Comparison of ENCODE assay signal across 13 cellular contexts in the genomic region with DNA sequence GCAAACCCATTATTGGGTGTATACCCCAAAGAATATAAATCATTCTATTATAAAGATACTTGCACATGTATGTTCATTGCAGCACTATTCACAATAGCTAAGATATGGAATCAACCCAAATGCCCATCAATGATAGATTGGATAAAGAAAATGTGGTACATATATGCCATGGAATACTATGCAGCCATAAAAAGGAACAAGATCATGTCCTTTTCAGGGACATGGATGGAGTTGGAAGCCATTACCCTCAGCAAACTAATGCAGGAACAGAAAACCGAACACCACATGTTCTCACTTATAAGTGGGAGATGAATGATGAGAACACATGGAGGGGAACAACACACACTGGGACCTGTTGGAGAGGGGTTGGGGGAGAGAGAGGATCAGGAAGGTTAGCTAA. TPM values are rescaled to one million over a fixed set of nuclear protein-coding genes. Genes with fewer than 3 reads are reported as not detected.
DNase-seq lines count a peak whose midpoint lies in the region; ATAC-seq and TF ChIP-seq lines count a peak whose summit lies in the region.
"Not testable (repeated sequence)": the region's sequence is repeated elsewhere in the genome, so short reads cannot be mapped to it uniquely, and the experiment has no call there.
"Had no signal": no experiment of that assay in that cellular context is flagged by ENCODE, and none has a peak within 500 bp of the region (broad histone marks: within the 10 kb centered on the region; RNA-seq: fewer than 3 reads in every experiment).

No MANE protein-coding gene starts in this region.

- intact Hi-C loops in CD4-positive, alpha-beta memory T cell (cut with micrococcal nuclease); activated CD4-positive, alpha-beta T cell treated with anti-CD3 and anti-CD28 coated beads, Interleukin-2, amount 10 ng/mL, durations not matched to agents 24 days and 14 days (cut with micrococcal nuclease); activated T-helper 2 cell treated with anti-CD3 and anti-CD28 coated beads, Interferon-gamma antibody, Interleukin-2, Interleukin-4, amounts not matched to agents 10 μg/mL and 5 μg/mL and 100 μg/mL, durations not matched to agents 14 hours and 24 hours and 36 hours (cut with micrococcal nuclease): not testable (repeated sequence)

- not testable (repeated sequence) for DNase-seq in CD4-positive, alpha-beta memory T cell; activated CD4-positive, alpha-beta T cell treated with anti-CD3 and anti-CD28 coated beads, Interleukin-2, amount 10 ng/mL, durations not matched to agents 24 days and 14 days; activated T-cell treated with anti-CD3 and anti-CD28 coated beads, Interleukin-2, amount 50 U/mL, for 24 hours; activated T-helper 2 cell treated with anti-CD3 and anti-CD28 coated beads, Interferon-gamma antibody, Interleukin-2, Interleukin-4, amounts not matched to agents 10 μg/mL and 5 μg/mL and 100 μg/mL, durations not matched to agents 14 hours and 24 hours and 36 hours (ENCODE audit: low spot score); activated naive CD8-positive, alpha-beta T cell treated with anti-CD3 and anti-CD28 coated beads, Interleukin-2, amount 10 ng/mL, durations not matched to agents 7 days and 5 days; naive thymus-derived CD8-positive, alpha-beta T cell

- peaks cover 94% of the 10 kb centered on the region for H3K4me1 ChIP-seq in CD4-positive, alpha-beta memory T cell (ENCODE audit: insufficient read depth, low read length)
- not testable (repeated sequence) for H3K4me1 ChIP-seq in HEK293 (ENCODE audit: control insufficient read depth, insufficient read depth, low read length)

- not testable (repeated sequence) for H3K9me3 ChIP-seq in CD4-positive, alpha-beta memory T cell (ENCODE audit: control insufficient read depth in 1 of 2, low read length in 2 of 2); HEK293 (ENCODE audit: control insufficient read depth, insufficient read depth, low read depth, low read length)

- POLR2A ChIA-PET in CD4-positive, alpha-beta memory T cell (lab: Charles Lee; ENCODE audit: partially characterized antibody), result interaction anchor here (1.1 to 24.0 kb wide), 5 partner anchors 10 to 66 kb away, joined by 3 to 639 read pairs (median 5); a partner anchor contains a TSS
- POLR2A ChIA-PET in HEK293 (lab: Yijun Ruan, JAX), result not testable (repeated sequence)
- POLR2A ChIA-PET in activated naive CD8-positive, alpha-beta T cell treated with anti-CD3 and anti-CD28 coated beads, Interleukin-2, amount 10 ng/mL, durations not matched to agents 7 days and 5 days (lab: Charles Lee), result interaction anchor here (0.8 kb wide), 1 partner anchor 9 kb away, joined by 3 read pairs; no protein-coding TSS in a partner anchor
- POLR2A ChIA-PET in naive thymus-derived CD8-positive, alpha-beta T cell (lab: Charles Lee), result interaction anchor here (0.6 to 7.0 kb wide), 6 partner anchors 10 to 84 kb away, joined by 3 to 42 read pairs (median 5); a partner anchor contains a TSS

- H3K4me1 Mint-ChIP-seq in CD4-positive, alpha-beta memory T cell, result peaks cover 79 to 100% (median 87%) of the 10 kb centered on the region in 4 donors
- H3K4me1 Mint-ChIP-seq in activated CD4-positive, alpha-beta T cell treated with anti-CD3 and anti-CD28 coated beads, Interleukin-2, amount 10 ng/mL, durations not matched to agents 24 days and 14 days, result peaks cover 75% of the 10 kb centered on the region
- peaks cover 97% of the 10 kb centered on the region for H3K4me1 Mint-ChIP-seq in activated T-cell treated with anti-CD3 and anti-CD28 coated beads, Interleukin-2, amount 50 U/mL, for 24 hours (ENCODE audit: low read depth)
- peaks cover 79% of the 10 kb centered on the region for H3K4me1 Mint-ChIP-seq in activated T-helper 2 cell treated with anti-CD3 and anti-CD28 coated beads, Interferon-gamma antibody, Interleukin-2, Interleukin-4, amounts not matched to agents 10 μg/mL and 5 μg/mL and 100 μg/mL, durations not matched to agents 14 hours and 24 hours and 36 hours (ENCODE audit: low read depth)
- H3K4me1 Mint-ChIP-seq in activated naive CD8-positive, alpha-beta T cell treated with anti-CD3 and anti-CD28 coated beads, Interleukin-2, amount 10 ng/mL, durations not matched to agents 7 days and 5 days, result peaks cover 69% of the 10 kb centered on the region
- peaks cover 57 to 96% (median 92%) of the 10 kb centered on the region in 4 donors for H3K4me1 Mint-ChIP-seq in naive thymus-derived CD8-positive, alpha-beta T cell

- ATAC-seq in activated naive CD8-positive, alpha-beta T cell treated with anti-CD3 and anti-CD28 coated beads, Interleukin-2, amount 10 ng/mL, durations not matched to agents 7 days and 5 days (ENCODE audit: low read depth); naive thymus-derived CD8-positive, alpha-beta T cell: not testable (repeated sequence)

- CTCF ChIA-PET in CD4-positive, alpha-beta memory T cell (lab: Charles Lee; ENCODE audit: partially characterized antibody), result interaction anchor here (1.3 to 5.5 kb wide), 3 partner anchors 13 to 18 kb away, joined by 3 to 35 read pairs (median 7); a partner anchor contains a TSS
- CTCF ChIA-PET in HEK293 (lab: Yijun Ruan, JAX), result interaction anchor here (0.7 kb wide), 1 partner anchor 43 kb away, joined by 3 read pairs; no protein-coding TSS in a partner anchor

- not testable (repeated sequence) for H3K4me3 ChIP-seq in CD4-positive, alpha-beta memory T cell (ENCODE audit: low read length in 2 of 2); HEK293 (ENCODE audit: low read depth, low read length)

- H3K4me3 Mint-ChIP-seq in CD4-positive, alpha-beta memory T cell, result peak overlapping the region in 5 of 8 donors; percentile 29 to 66 (median 43)
- not testable (repeated sequence) for H3K4me3 Mint-ChIP-seq in activated CD4-positive, alpha-beta T cell treated with anti-CD3 and anti-CD28 coated beads, Interleukin-2, amount 10 ng/mL, durations not matched to agents 24 days and 14 days; activated T-cell treated with anti-CD3 and anti-CD28 coated beads, Interleukin-2, amount 50 U/mL, for 24 hours; activated T-helper 2 cell treated with anti-CD3 and anti-CD28 coated beads, Interferon-gamma antibody, Interleukin-2, Interleukin-4, amounts not matched to agents 10 μg/mL and 5 μg/mL and 100 μg/mL, durations not matched to agents 14 hours and 24 hours and 36 hours (ENCODE audit: low read depth); activated naive CD8-positive, alpha-beta T cell treated with anti-CD3 and anti-CD28 coated beads, Interleukin-2, amount 10 ng/mL, durations not matched to agents 7 days and 5 days
- peak overlapping the region in 6 of 10 donors; percentile 4 to 49 (median 34) for H3K4me3 Mint-ChIP-seq in naive thymus-derived CD8-positive, alpha-beta T cell

- H3K27ac ChIP-seq in CD4-positive, alpha-beta memory T cell (ENCODE audit: low read depth, low read length); HEK293 (ENCODE audit: extremely low read depth, low read depth, low read length): not testable (repeated sequence)

- H3K27ac Mint-ChIP-seq in CD4-positive, alpha-beta memory T cell, result peak overlapping the region in 6 of 7 donors; percentile 5 to 96 (median 70)
- H3K27ac Mint-ChIP-seq in activated CD4-positive, alpha-beta T cell treated with anti-CD3 and anti-CD28 coated beads, Interleukin-2, amount 10 ng/mL, durations not matched to agents 24 days and 14 days, result peak overlapping the region; percentile 45
- H3K27ac Mint-ChIP-seq in activated T-cell treated with anti-CD3 and anti-CD28 coated beads, Interleukin-2, amount 50 U/mL, for 24 hours, result peak overlapping the region; percentile 63
- H3K27ac Mint-ChIP-seq in activated T-helper 2 cell treated with anti-CD3 and anti-CD28 coated beads, Interferon-gamma antibody, Interleukin-2, Interleukin-4, amounts not matched to agents 10 μg/mL and 5 μg/mL and 100 μg/mL, durations not matched to agents 14 hours and 24 hours and 36 hours, result peak overlapping the region; percentile 21
- peak overlapping the region; percentile 6 for H3K27ac Mint-ChIP-seq in activated naive CD8-positive, alpha-beta T cell treated with anti-CD3 and anti-CD28 coated beads, Interleukin-2, amount 10 ng/mL, durations not matched to agents 7 days and 5 days
- peak overlapping the region in 7 of 10 donors; percentile 21 to 97 (median 50) for H3K27ac Mint-ChIP-seq in naive thymus-derived CD8-positive, alpha-beta T cell

- H3K27me3 Mint-ChIP-seq in CD4-positive, alpha-beta memory T cell; activated CD4-positive, alpha-beta T cell treated with anti-CD3 and anti-CD28 coated beads, Interleukin-2, amount 10 ng/mL, durations not matched to agents 24 days and 14 days; activated T-cell treated with anti-CD3 and anti-CD28 coated beads, Interleukin-2, amount 50 U/mL, for 24 hours; activated T-helper 2 cell treated with anti-CD3 and anti-CD28 coated beads, Interferon-gamma antibody, Interleukin-2, Interleukin-4, amounts not matched to agents 10 μg/mL and 5 μg/mL and 100 μg/mL, durations not matched to agents 14 hours and 24 hours and 36 hours (ENCODE audit: low read depth); activated naive CD8-positive, alpha-beta T cell treated with anti-CD3 and anti-CD28 coated beads, Interleukin-2, amount 10 ng/mL, durations not matched to agents 7 days and 5 days; naive thymus-derived CD8-positive, alpha-beta T cell: not testable (repeated sequence)

- not testable (repeated sequence) for H3K27me3 ChIP-seq in CD4-positive, alpha-beta memory T cell (ENCODE audit: insufficient read depth, low read length)

- H3K36me3 Mint-ChIP-seq in CD4-positive, alpha-beta memory T cell, result peaks cover 40 to 49% of the 10 kb centered on the region in 2 donors
- H3K36me3 Mint-ChIP-seq in activated CD4-positive, alpha-beta T cell treated with anti-CD3 and anti-CD28 coated beads, Interleukin-2, amount 10 ng/mL, durations not matched to agents 24 days and 14 days (ENCODE audit: low read depth), result peaks cover 67% of the 10 kb centered on the region
- peaks cover 39% of the 10 kb centered on the region for H3K36me3 Mint-ChIP-seq in activated T-cell treated with anti-CD3 and anti-CD28 coated beads, Interleukin-2, amount 50 U/mL, for 24 hours (ENCODE audit: low read depth)
- H3K36me3 Mint-ChIP-seq in activated T-helper 2 cell treated with anti-CD3 and anti-CD28 coated beads, Interferon-gamma antibody, Interleukin-2, Interleukin-4, amounts not matched to agents 10 μg/mL and 5 μg/mL and 100 μg/mL, durations not matched to agents 14 hours and 24 hours and 36 hours (ENCODE audit: low read depth), result peaks cover 85% of the 10 kb centered on the region
- peaks cover 65% of the 10 kb centered on the region for H3K36me3 Mint-ChIP-seq in activated naive CD8-positive, alpha-beta T cell treated with anti-CD3 and anti-CD28 coated beads, Interleukin-2, amount 10 ng/mL, durations not matched to agents 7 days and 5 days
- H3K36me3 Mint-ChIP-seq in naive thymus-derived CD8-positive, alpha-beta T cell, result peaks cover 22 to 52% (median 43%) of the 10 kb centered on the region in 3 donors

- H3K9me3 Mint-ChIP-seq in CD4-positive, alpha-beta memory T cell, result peaks cover 0 to 20% (median 8%) of the 10 kb centered on the region in 8 donors
- H3K9me3 Mint-ChIP-seq in activated CD4-positive, alpha-beta T cell treated with anti-CD3 and anti-CD28 coated beads, Interleukin-2, amount 10 ng/mL, durations not matched to agents 24 days and 14 days, result peaks cover 17% of the 10 kb centered on the region
- H3K9me3 Mint-ChIP-seq in activated T-cell treated with anti-CD3 and anti-CD28 coated beads, Interleukin-2, amount 50 U/mL, for 24 hours, result peaks cover 15% of the 10 kb centered on the region
- H3K9me3 Mint-ChIP-seq in activated T-helper 2 cell treated with anti-CD3 and anti-CD28 coated beads, Interferon-gamma antibody, Interleukin-2, Interleukin-4, amounts not matched to agents 10 μg/mL and 5 μg/mL and 100 μg/mL, durations not matched to agents 14 hours and 24 hours and 36 hours, result peaks cover 26% of the 10 kb centered on the region
- peaks cover 14% of the 10 kb centered on the region for H3K9me3 Mint-ChIP-seq in activated naive CD8-positive, alpha-beta T cell treated with anti-CD3 and anti-CD28 coated beads, Interleukin-2, amount 10 ng/mL, durations not matched to agents 7 days and 5 days
- H3K9me3 Mint-ChIP-seq in naive thymus-derived CD8-positive, alpha-beta T cell, result peaks cover 0 to 21% (median 10%) of the 10 kb centered on the region in 9 donors

- not testable (repeated sequence) for TF ChIP-seq CTCF in HEK293 (tag by site-specific recombination; IDR thresholded peaks at IDR 0.05)

- H3K36me3 ChIP-seq in CD4-positive, alpha-beta memory T cell (ENCODE audit: insufficient read depth, low read length); HEK293 (ENCODE audit: control insufficient read depth in 2 of 2, insufficient read depth in 1 of 2, low read length in 2 of 2): not testable (repeated sequence)

RNA-seq across cellular contexts. Expression of a gene that starts 16.1 kb away (rescaled TPM):
- total RNA-seq in CD4-positive, alpha-beta memory T cell, result 10 to 100 TPM; 97.5 to 98.9 TPM
- 10 to 100 TPM; 15.9 to 33.6 TPM for polyA plus RNA-seq in CD4-positive, alpha-beta memory T cell
- total RNA-seq in activated CD4-positive, alpha-beta T cell treated with anti-CD3 and anti-CD28 coated beads, Interleukin-2, amount 10 ng/mL, durations not matched to agents 24 days and 14 days, result 17.3 and 17.7 TPM in 2 replicates
- 14.1 and 14.9 TPM in 2 replicates for total RNA-seq in activated T-helper 2 cell treated with anti-CD3 and anti-CD28 coated beads, Interferon-gamma antibody, Interleukin-2, Interleukin-4, amounts not matched to agents 10 μg/mL and 5 μg/mL and 100 μg/mL, durations not matched to agents 14 hours and 24 hours and 36 hours
- total RNA-seq in activated naive CD8-positive, alpha-beta T cell treated with anti-CD3 and anti-CD28 coated beads, Interleukin-2, amount 10 ng/mL, durations not matched to agents 7 days and 5 days, result 10 to 100 TPM; 58.5 to 66.8 TPM
- 10 to 100 TPM; 81.5 to 83.4 TPM for total RNA-seq in naive thymus-derived CD8-positive, alpha-beta T cell
- polyA plus RNA-seq in naive thymus-derived CD8-positive, alpha-beta T cell, result 10 to 100 TPM; 17.5 to 19.0 (median 18.1) TPM
- total RNA-seq: A172, A673, GM23248, H1, H7 had no signal
- polyA plus RNA-seq: BJ, GM23248, H1 had no signal

RNA-seq across cellular contexts. Expression of a gene that starts 40.2 kb away (rescaled TPM):
- 10 to 100 TPM; 56.4 to 59.1 TPM for total RNA-seq in CD4-positive, alpha-beta memory T cell
- polyA plus RNA-seq in CD4-positive, alpha-beta memory T cell, result 100 to 1,000 TPM in 1 of 2 donors, 10 to 100 TPM in 1; 96.8 to 105 TPM
- 53.8 and 55.4 TPM in 2 replicates for total RNA-seq in activated CD4-positive, alpha-beta T cell treated with anti-CD3 and anti-CD28 coated beads, Interleukin-2, amount 10 ng/mL, durations not matched to agents 24 days and 14 days
- 11.8 and 13.0 TPM in 2 replicates for total RNA-seq in activated T-helper 2 cell treated with anti-CD3 and anti-CD28 coated beads, Interferon-gamma antibody, Interleukin-2, Interleukin-4, amounts not matched to agents 10 μg/mL and 5 μg/mL and 100 μg/mL, durations not matched to agents 14 hours and 24 hours and 36 hours
- total RNA-seq in activated naive CD8-positive, alpha-beta T cell treated with anti-CD3 and anti-CD28 coated beads, Interleukin-2, amount 10 ng/mL, durations not matched to agents 7 days and 5 days, result 10 to 100 TPM; 43.0 to 48.1 TPM
- 10 to 100 TPM; 39.7 to 42.5 TPM for total RNA-seq in naive thymus-derived CD8-positive, alpha-beta T cell
- polyA plus RNA-seq in naive thymus-derived CD8-positive, alpha-beta T cell, result 10 to 100 TPM; 52.0 to 95.9 (median 69.5) TPM
- total RNA-seq: A172, A673, GM23248, H1, H7 had no signal
- polyA plus RNA-seq: BJ, GM23248, H1 had no signal

Comparison
In these comparisons a context has a peak if more than half of its experiments do, and no peak if none do; other contexts are left out.
1. H3K27ac Mint-ChIP-seq: peak in every context shown above with its lines; median percentile 70 in CD4-positive, alpha-beta memory T cell; 63 in activated T-cell treated with anti-CD3 and anti-CD28 coated beads, Interleukin-2, amount 50 U/mL, for 24 hours; 50 in naive thymus-derived CD8-positive, alpha-beta T cell; 45 in activated CD4-positive, alpha-beta T cell treated with anti-CD3 and anti-CD28 coated beads, Interleukin-2, amount 10 ng/mL, durations not matched to agents 24 days and 14 days; 21 in activated T-helper 2 cell treated with anti-CD3 and anti-CD28 coated beads, Interferon-gamma antibody, Interleukin-2, Interleukin-4, amounts not matched to agents 10 μg/mL and 5 μg/mL and 100 μg/mL, durations not matched to agents 14 hours and 24 hours and 36 hours; 6 in activated naive CD8-positive, alpha-beta T cell treated with anti-CD3 and anti-CD28 coated beads, Interleukin-2, amount 10 ng/mL, durations not matched to agents 7 days and 5 days.